Comparison of ENCODE assay signal across 10 cellular contexts in genomic region chrX:9988762-9989161, GRCh38. TPM values are rescaled to one million over a fixed set of nuclear protein-coding genes. Genes with fewer than 3 reads are reported as not detected.
DNase-seq lines count a peak whose midpoint lies in the region; ATAC-seq and TF ChIP-seq lines count a peak whose summit lies in the region.
"Had no signal": no experiment of that assay in that cellular context is flagged by ENCODE, and none has a peak within 500 bp of the region (broad histone marks: within the 10 kb centered on the region; RNA-seq: fewer than 3 reads in every experiment).

No MANE protein-coding gene starts in this region.

- no peaks in the 10 kb centered on the region for H3K36me3 Mint-ChIP-seq in activated CD8-positive, alpha-beta memory T cell treated with anti-CD3 and anti-CD28 coated beads, Interleukin-2, amount 10 ng/mL, durations not matched to agents 7 days and 5 days

- H3K4me3 Mint-ChIP-seq in activated CD8-positive, alpha-beta memory T cell treated with anti-CD3 and anti-CD28 coated beads, Interleukin-2, amount 10 ng/mL, durations not matched to agents 7 days and 5 days: no peak overlapping the region

- peak; percentile 38; the same call in 1 of the 2 replicates for TF ChIP-seq CTCF in BJ (IDR thresholded peaks at IDR 0.05; ENCODE audit: insufficient read depth, low read depth, low read length)
- TF ChIP-seq CTCF in HFF-Myc (IDR thresholded peaks at IDR 0.05; ENCODE audit: low read depth, low read length, missing control alignments): peak; percentile 18
- peak; percentile 17 for TF ChIP-seq CTCF in astrocyte of the cerebellum (IDR thresholded peaks at IDR 0.05; ENCODE audit: low read depth, low read length, missing control alignments)
- peak; percentile 39 for TF ChIP-seq CTCF in liver (IDR thresholded peaks at IDR 0.05; ENCODE audit: low read depth, low read length, missing input control)

- no peaks in the 10 kb centered on the region for H3K4me1 Mint-ChIP-seq in activated CD8-positive, alpha-beta memory T cell treated with anti-CD3 and anti-CD28 coated beads, Interleukin-2, amount 10 ng/mL, durations not matched to agents 7 days and 5 days

- ATAC-seq in HG03378 (IDR thresholded peaks at IDR 0.05; ENCODE audit: unreplicated experiment): no peak
- ATAC-seq in activated CD8-positive, alpha-beta memory T cell treated with anti-CD3 and anti-CD28 coated beads, Interleukin-2, amount 10 ng/mL, durations not matched to agents 7 days and 5 days: no peak

- CTCF ChIA-PET in BJ (lab: Yijun Ruan, JAX): interaction anchor here (0.6 to 2.3 kb wide), 3 partner anchors 33 to 987 kb away, joined by 3 to 12 read pairs (median 5); no protein-coding TSS in a partner anchor
- CTCF ChIA-PET in activated CD8-positive, alpha-beta memory T cell treated with anti-CD3 and anti-CD28 coated beads, Interleukin-2, amount 10 ng/mL, durations not matched to agents 7 days and 5 days (lab: Charles Lee): interaction anchor here (0.8 to 2.2 kb wide), 2 partner anchors 131 to 201 kb away, joined by 4 to 15 read pairs; no protein-coding TSS in a partner anchor

- no peak overlapping the region for H3K27ac Mint-ChIP-seq in activated CD8-positive, alpha-beta memory T cell treated with anti-CD3 and anti-CD28 coated beads, Interleukin-2, amount 10 ng/mL, durations not matched to agents 7 days and 5 days

- no peaks in the 10 kb centered on the region for H3K4me1 ChIP-seq in liver (ENCODE audit: control insufficient read depth in 4 of 4, insufficient read depth in 4 of 4, low read length in 3 of 4)

- no peak overlapping the region for H3K9ac ChIP-seq in liver (ENCODE audit: low read depth in 1 of 2, low read length in 2 of 2)

- no peaks in the 10 kb centered on the region for H3K36me3 ChIP-seq in BJ (ENCODE audit: control insufficient read depth, insufficient read depth, low read length)
- no peaks in the 10 kb centered on the region for H3K36me3 ChIP-seq in liver (ENCODE audit: control insufficient read depth in 4 of 4, insufficient read depth in 3 of 4, low read depth in 1 of 4, low read length in 3 of 4)

- 34% methylated on average over 1 of the region's 1 CpG for WGBS in liver

- peak; percentile 69 to 77 for TF ChIP-seq RAD21 in liver (IDR thresholded peaks at IDR 0.05)

- POLR2A ChIA-PET in BJ (lab: Charles Lee): no interaction called here

- in situ Hi-C loops in astrocyte of the cerebellum (cut with HindIII; ENCODE audit: low sequenced_read_pairs): no loop called here

- H3K9me3 Mint-ChIP-seq in activated CD8-positive, alpha-beta memory T cell treated with anti-CD3 and anti-CD28 coated beads, Interleukin-2, amount 10 ng/mL, durations not matched to agents 7 days and 5 days (ENCODE audit: low read depth): no peaks in the 10 kb centered on the region

- no peaks in the 10 kb centered on the region for H3K27me3 ChIP-seq in BJ (ENCODE audit: control insufficient read depth, insufficient read depth, low read length)
- H3K27me3 ChIP-seq in liver (ENCODE audit: control insufficient read depth in 4 of 4, insufficient read depth in 4 of 4, low read length in 3 of 4): no peaks in the 10 kb centered on the region

- DNase-seq in BJ (ENCODE audit: low read depth): no peak
- no peak for DNase-seq in HFF-Myc (ENCODE audit: extremely low read depth, low read depth)
- no peak for DNase-seq in astrocyte of the cerebellum (ENCODE audit: low read depth)
- no peak for DNase-seq in activated CD8-positive, alpha-beta memory T cell treated with anti-CD3 and anti-CD28 coated beads, Interleukin-2, amount 10 ng/mL, durations not matched to agents 7 days and 5 days
- no peak for DNase-seq in effector CD8-positive, alpha-beta T cell (lab: John Stamatoyannopoulos, UW)
- no peak for DNase-seq in activated CD8-positive, alpha-beta memory T cell treated with anti-CD3 and anti-CD28 coated beads for 24 hours
- DNase-seq: activated gamma-delta T cell; stimulated activated CD4-positive, alpha-beta T cell treated with anti-CD3 and anti-CD28 coated beads, Interleukin-15, amount 100 ng/mL, for 24 hours had no signal

- H3K27ac ChIP-seq in liver (ENCODE audit: low read depth in 1 of 2, low read length in 2 of 2): no peak overlapping the region

- no peak overlapping the region for H3K4me3 ChIP-seq in BJ (ENCODE audit: low read depth, low read length)
- H3K4me3 ChIP-seq in HFF-Myc (replicated peaks; ENCODE audit: low read depth, low read length): no peak overlapping the region
- H3K4me3 ChIP-seq in astrocyte of the cerebellum (ENCODE audit: low read depth, low read length): no peak overlapping the region
- no peak overlapping the region for H3K4me3 ChIP-seq in liver (ENCODE audit: low read depth in 1 of 3, low read length in 3 of 3)

- H3K27me3 Mint-ChIP-seq in activated CD8-positive, alpha-beta memory T cell treated with anti-CD3 and anti-CD28 coated beads, Interleukin-2, amount 10 ng/mL, durations not matched to agents 7 days and 5 days: peaks cover 14% of the 10 kb centered on the region

- no peaks in the 10 kb centered on the region for H3K9me3 ChIP-seq in liver (ENCODE audit: control insufficient read depth in 4 of 4, low read length in 3 of 4)

TF ChIP-seq in liver, 16 proteins besides CTCF, POLR2A, EP300 and RAD21:
- TF ChIP-seq NR2F2 (IDR thresholded peaks at IDR 0.05): no peak
- TF ChIP-seq SP1 (IDR thresholded peaks at IDR 0.05): no peak
- no peak for TF ChIP-seq RXRA (IDR thresholded peaks at IDR 0.05)
- TF ChIP-seq HNF4A (conservative IDR thresholded peaks at IDR 0.05): no peak
- no peak for TF ChIP-seq ATF3 (IDR thresholded peaks at IDR 0.05)
- no peak for TF ChIP-seq ZBTB33 (IDR thresholded peaks at IDR 0.05)
- no peak for TF ChIP-seq FOXA1 (IDR thresholded peaks at IDR 0.05)
- no peak for TF ChIP-seq REST (IDR thresholded peaks at IDR 0.05)
- no peak for TF ChIP-seq MAX (IDR thresholded peaks at IDR 0.05)
- no peak for TF ChIP-seq GABPA (IDR thresholded peaks at IDR 0.05 in 1 of 2, conservative IDR thresholded peaks at IDR 0.05 in 1 of 2)
- TF ChIP-seq HNF4G (IDR thresholded peaks at IDR 0.05): no peak
- TF ChIP-seq TAF1 (conservative IDR thresholded peaks at IDR 0.05): no peak

RNA-seq across cellular contexts. Expression of gene CLDN34, which starts 21.6 kb away (rescaled TPM):
- polyA plus RNA-seq in BJ (2011; rRNA removed): not detected in 2 replicates
- not detected in 2 replicates for polyA minus RNA-seq in BJ (2011; rRNA and poly(A)+ RNA removed)
- total RNA-seq in liver: under 1 TPM in 1 of 2 donors, not detected in 1; 0.50 TPM
- polyA plus RNA-seq in liver: not detected
- total RNA-seq in activated CD8-positive, alpha-beta memory T cell treated with anti-CD3 and anti-CD28 coated beads, Interleukin-2, amount 10 ng/mL, durations not matched to agents 7 days and 5 days: not detected
